1 cellular context compared by ENCODE assay signal in genomic region chr17:47316316-47316715, GRCh38.
TF ChIP-seq lines count a peak whose summit lies in the region.

No MANE protein-coding gene starts in this region.

TF ChIP-seq in K562, 482 proteins besides CTCF, POLR2A, EP300 and RAD21:
- TF ChIP-seq ZNF561 (CRISPR knock-in tag; conservative IDR thresholded peaks at IDR 0.05) (no peak), GTF2A2 (tag; IDR thresholded peaks at IDR 0.05) (no peak), FOSL1 (tag; conservative IDR thresholded peaks at IDR 0.05) (no peak), SIRT6 (IDR thresholded peaks at IDR 0.05; ENCODE audit: low read depth, low read length) (no peak), ELF2 (CRISPR knock-in tag; IDR thresholded peaks at IDR 0.05) (no peak), MEF2D (tag; conservative IDR thresholded peaks at IDR 0.05; ENCODE audit: low read depth) (no peak), DNMT1 (IDR thresholded peaks at IDR 0.05) (no peak), EGR1 (conservative IDR thresholded peaks at IDR 0.05) (no peak), ESRRB (CRISPR knock-in tag; IDR thresholded peaks at IDR 0.05; ENCODE audit: borderline replicate concordance) (no peak), FUS (optimal IDR thresholded peaks at IDR 0.05; ENCODE audit: low read depth, low read length) (no peak), ZBTB34 (CRISPR knock-in tag; IDR thresholded peaks at IDR 0.05) (no peak), ZNF282 (CRISPR knock-in tag; IDR thresholded peaks at IDR 0.05) (no peak), NFRKB (IDR thresholded peaks at IDR 0.05; ENCODE audit: low read depth) (no peak), ZC3H4 (CRISPR knock-in tag; IDR thresholded peaks at IDR 0.05; ENCODE audit: borderline replicate concordance) (no peak), EZH2 (IDR thresholded peaks at IDR 0.05; ENCODE audit: borderline replicate concordance, low read depth, low read length) (no peak)
- TF ChIP-seq, protein P1, sequence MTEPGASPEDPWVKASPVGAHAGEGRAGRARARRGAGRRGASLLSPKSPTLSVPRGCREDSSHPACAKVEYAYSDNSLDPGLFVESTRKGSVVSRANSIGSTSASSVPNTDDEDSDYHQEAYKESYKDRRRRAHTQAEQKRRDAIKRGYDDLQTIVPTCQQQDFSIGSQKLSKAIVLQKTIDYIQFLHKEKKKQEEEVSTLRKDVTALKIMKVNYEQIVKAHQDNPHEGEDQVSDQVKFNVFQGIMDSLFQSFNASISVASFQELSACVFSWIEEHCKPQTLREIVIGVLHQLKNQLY (CRISPR knock-in tag; conservative IDR thresholded peaks at IDR 0.05) = no peak
